Comparison of ENCODE assay signal across 1 cellular context in the genomic region with DNA sequence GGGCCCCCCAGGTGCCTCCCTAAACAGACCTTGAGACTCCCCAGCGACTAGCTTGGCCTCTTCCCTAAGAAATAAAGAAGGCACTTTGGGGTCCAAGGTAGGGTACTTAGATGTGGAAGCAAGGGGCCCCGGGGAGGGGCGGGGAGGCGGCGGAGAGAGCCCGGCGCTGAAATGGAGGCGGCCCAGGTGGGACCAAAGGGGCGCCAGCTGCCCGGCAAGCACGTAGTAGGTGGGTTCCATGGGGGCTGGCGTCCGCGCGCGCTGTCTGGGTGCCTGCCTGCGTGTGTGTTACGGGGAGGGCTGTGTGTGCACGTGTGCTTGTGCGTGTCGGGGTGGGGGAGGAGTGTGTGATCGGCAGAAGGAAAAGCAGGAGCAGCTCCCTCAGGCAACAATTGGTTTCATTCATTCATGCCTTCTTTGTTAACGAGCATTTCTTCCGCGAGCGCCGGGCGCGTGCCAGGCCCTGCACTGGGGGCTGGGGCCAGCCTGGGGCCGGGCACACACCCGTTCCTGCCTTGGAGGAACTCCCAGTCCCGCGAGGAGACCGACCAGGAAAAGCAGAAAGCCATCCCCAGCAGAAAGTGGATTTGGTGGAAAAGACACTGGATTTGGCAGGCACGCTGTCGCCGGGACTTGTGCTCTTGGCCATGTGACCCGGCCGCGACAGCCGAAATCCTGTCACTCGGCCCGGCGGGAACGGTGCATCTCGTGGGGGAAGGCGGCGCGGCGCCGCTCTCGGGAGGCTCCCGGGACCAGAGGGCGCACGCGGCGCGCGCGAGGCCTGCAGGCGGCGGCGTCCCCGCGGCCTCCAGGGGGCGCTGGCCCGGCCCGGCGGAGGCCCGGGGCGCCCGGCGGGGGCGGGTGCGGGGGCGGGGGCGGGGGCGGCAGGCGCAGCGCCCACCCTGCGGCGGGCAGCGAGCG.
TF ChIP-seq lines count a peak whose summit lies in the region.

No MANE protein-coding gene starts in this region.

TF ChIP-seq in SK-N-SH, 30 proteins besides CTCF, POLR2A, EP300 and RAD21 (continued from another document):
- TF ChIP-seq, protein P1, sequence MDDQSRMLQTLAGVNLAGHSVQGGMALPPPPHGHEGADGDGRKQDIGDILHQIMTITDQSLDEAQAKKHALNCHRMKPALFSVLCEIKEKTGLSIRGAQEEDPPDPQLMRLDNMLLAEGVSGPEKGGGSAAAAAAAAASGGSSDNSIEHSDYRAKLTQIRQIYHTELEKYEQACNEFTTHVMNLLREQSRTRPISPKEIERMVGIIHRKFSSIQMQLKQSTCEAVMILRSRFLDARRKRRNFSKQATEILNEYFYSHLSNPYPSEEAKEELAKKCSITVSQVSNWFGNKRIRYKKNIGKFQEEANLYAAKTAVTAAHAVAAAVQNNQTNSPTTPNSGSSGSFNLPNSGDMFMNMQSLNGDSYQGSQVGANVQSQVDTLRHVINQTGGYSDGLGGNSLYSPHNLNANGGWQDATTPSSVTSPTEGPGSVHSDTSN (IDR thresholded peaks at IDR 0.05) = no peak
- TF ChIP-seq, protein P2, sequence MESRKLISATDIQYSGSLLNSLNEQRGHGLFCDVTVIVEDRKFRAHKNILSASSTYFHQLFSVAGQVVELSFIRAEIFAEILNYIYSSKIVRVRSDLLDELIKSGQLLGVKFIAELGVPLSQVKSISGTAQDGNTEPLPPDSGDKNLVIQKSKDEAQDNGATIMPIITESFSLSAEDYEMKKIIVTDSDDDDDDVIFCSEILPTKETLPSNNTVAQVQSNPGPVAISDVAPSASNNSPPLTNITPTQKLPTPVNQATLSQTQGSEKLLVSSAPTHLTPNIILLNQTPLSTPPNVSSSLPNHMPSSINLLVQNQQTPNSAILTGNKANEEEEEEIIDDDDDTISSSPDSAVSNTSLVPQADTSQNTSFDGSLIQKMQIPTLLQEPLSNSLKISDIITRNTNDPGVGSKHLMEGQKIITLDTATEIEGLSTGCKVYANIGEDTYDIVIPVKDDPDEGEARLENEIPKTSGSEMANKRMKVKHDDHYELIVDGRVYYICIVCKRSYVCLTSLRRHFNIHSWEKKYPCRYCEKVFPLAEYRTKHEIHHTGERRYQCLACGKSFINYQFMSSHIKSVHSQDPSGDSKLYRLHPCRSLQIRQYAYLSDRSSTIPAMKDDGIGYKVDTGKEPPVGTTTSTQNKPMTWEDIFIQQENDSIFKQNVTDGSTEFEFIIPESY (IDR thresholded peaks at IDR 0.05; ENCODE audit: borderline replicate concordance, low read depth) = no peak
- TF ChIP-seq GABPA (IDR thresholded peaks at IDR 0.05; ENCODE audit: low read depth) = no peak
- no peak for TF ChIP-seq CHD2 (IDR thresholded peaks at IDR 0.05; ENCODE audit: low read length, partially characterized antibody)
- no peak for TF ChIP-seq YY1 (IDR thresholded peaks at IDR 0.05; ENCODE audit: low read depth)
- TF ChIP-seq, protein P3, sequence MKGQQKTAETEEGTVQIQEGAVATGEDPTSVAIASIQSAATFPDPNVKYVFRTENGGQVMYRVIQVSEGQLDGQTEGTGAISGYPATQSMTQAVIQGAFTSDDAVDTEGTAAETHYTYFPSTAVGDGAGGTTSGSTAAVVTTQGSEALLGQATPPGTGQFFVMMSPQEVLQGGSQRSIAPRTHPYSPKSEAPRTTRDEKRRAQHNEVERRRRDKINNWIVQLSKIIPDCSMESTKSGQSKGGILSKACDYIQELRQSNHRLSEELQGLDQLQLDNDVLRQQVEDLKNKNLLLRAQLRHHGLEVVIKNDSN (IDR thresholded peaks at IDR 0.05; ENCODE audit: borderline replicate concordance, low read depth) = no peak
